12 cellular contexts compared by ENCODE assay signal in the genomic region with DNA sequence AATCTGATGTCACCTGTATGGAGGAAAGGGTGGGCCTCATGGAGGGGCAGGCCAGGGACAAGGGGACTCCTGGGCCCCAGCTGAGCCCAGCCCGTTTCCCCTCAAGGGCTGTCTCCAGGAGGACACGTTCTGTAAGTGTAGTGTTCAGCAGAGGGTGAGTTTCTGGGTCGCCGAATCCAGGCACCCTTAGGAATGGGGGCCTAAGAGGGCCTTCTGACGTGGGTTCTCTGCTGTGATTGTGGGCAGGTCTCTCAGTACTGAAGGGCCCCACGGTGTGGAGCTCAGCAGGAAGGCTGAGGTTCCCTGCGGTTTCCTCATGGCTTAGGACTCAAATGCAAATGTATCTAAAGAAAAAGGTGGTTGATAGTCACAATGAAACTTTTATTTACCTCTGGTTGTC. TPM values are rescaled to one million over a fixed set of nuclear protein-coding genes. Genes with fewer than 3 reads are reported as not detected.
A peak's percentile ranks its signal among the peaks of the same experiment; 100 is the strongest.
DNase-seq lines count a peak whose midpoint lies in the region; ATAC-seq and TF ChIP-seq lines count a peak whose summit lies in the region.
"Had no signal": no experiment of that assay in that cellular context is flagged by ENCODE, and none has a peak within 500 bp of the region (broad histone marks: within the 10 kb centered on the region; RNA-seq: fewer than 3 reads in every experiment).

No MANE protein-coding gene starts in this region.

- peaks cover 3% of the 10 kb centered on the region for H3K36me3 ChIP-seq in CD8-positive, alpha-beta T cell (ENCODE audit: insufficient read depth, low read length)
- H3K36me3 ChIP-seq in mesendoderm (ENCODE audit: control insufficient read depth, insufficient read depth, low read length), result peaks cover 4% of the 10 kb centered on the region

- no peaks in the 10 kb centered on the region for H3K9me3 ChIP-seq in CD8-positive, alpha-beta T cell (ENCODE audit: low read length)
- H3K9me3 ChIP-seq: suprapubic skin had no signal

- peak overlapping the region; percentile 61 for H3K4me3 Mint-ChIP-seq in CD8-positive, alpha-beta T cell
- H3K4me3 Mint-ChIP-seq in activated T-cell treated with anti-CD3 and anti-CD28 coated beads, Interleukin-2, amount 50 U/mL, for 4 hours, result no peak overlapping the region
- peak overlapping the region; percentile 52 for H3K4me3 Mint-ChIP-seq in natural killer cell

- POLR2A ChIA-PET in CD8-positive, alpha-beta T cell (lab: Charles Lee), result interaction anchor here (0.6 to 1.4 kb wide), 2 partner anchors 40 to 983 kb away, joined by 3 to 4 read pairs; no protein-coding TSS in a partner anchor

- H3K56ac ChIP-seq in mesendoderm (ENCODE audit: low read length), result no peak overlapping the region

- peaks cover 23% of the 10 kb centered on the region for H3K36me3 Mint-ChIP-seq in CD8-positive, alpha-beta T cell
- H3K36me3 Mint-ChIP-seq in activated T-cell treated with anti-CD3 and anti-CD28 coated beads, Interleukin-2, amount 50 U/mL, for 4 hours (ENCODE audit: insufficient read depth), result peaks cover 5% of the 10 kb centered on the region
- no peaks in the 10 kb centered on the region for H3K36me3 Mint-ChIP-seq in natural killer cell

- H3K23ac ChIP-seq in mesendoderm (ENCODE audit: low read length), result no peak overlapping the region

- no peak overlapping the region for H4K5ac ChIP-seq in mesendoderm (ENCODE audit: low read length)

- H2BK15ac ChIP-seq in mesendoderm (replicated peaks; ENCODE audit: low read depth), result no peak overlapping the region

- no peak overlapping the region for H2AK5ac ChIP-seq in mesendoderm (ENCODE audit: low read length)

- no peak overlapping the region for H3K9ac ChIP-seq in mesendoderm (ENCODE audit: low read length)

- no CpG with 5 or more reads among the region's 7 CpGs for WGBS in mesendoderm (ENCODE audit: extremely low coverage, insufficient coverage, low lambda C conversion rate)

- CTCF ChIA-PET in CD8-positive, alpha-beta T cell (lab: Charles Lee), result interaction anchor here (0.7 to 1.7 kb wide), 5 partner anchors 8 to 206 kb away, joined by 3 to 4 read pairs (median 3); no protein-coding TSS in a partner anchor

- ATAC-seq in CD8-positive, alpha-beta T cell, result peak; percentile 94
- peak; percentile 54 for ATAC-seq in GM21447 (IDR thresholded peaks at IDR 0.05; ENCODE audit: unreplicated experiment)
- peak; percentile 88 to 89 for ATAC-seq in activated T-cell treated with anti-CD3 and anti-CD28 coated beads, Interleukin-2, amount 50 U/mL, for 4 hours
- ATAC-seq in natural killer cell, result peak; percentile 56 to 87 (median 85)

- no peak overlapping the region for H2BK5ac ChIP-seq in mesendoderm (ENCODE audit: low read length)

- H3K18ac ChIP-seq in mesendoderm (ENCODE audit: low read length), result no peak overlapping the region

- H3K27ac ChIP-seq in CD8-positive, alpha-beta T cell (ENCODE audit: low read depth, low read length), result no peak overlapping the region
- H3K27ac ChIP-seq in mesendoderm (ENCODE audit: low read depth, low read length), result no peak overlapping the region
- H3K27ac ChIP-seq: suprapubic skin had no signal

- H3K79me1 ChIP-seq in mesendoderm (ENCODE audit: low read length), result peaks cover 40% of the 10 kb centered on the region

- no peak overlapping the region for H2BK120ac ChIP-seq in mesendoderm (ENCODE audit: low read depth, low read length)

- no peaks in the 10 kb centered on the region for H3K9me3 Mint-ChIP-seq in CD8-positive, alpha-beta T cell
- H3K9me3 Mint-ChIP-seq in activated T-cell treated with anti-CD3 and anti-CD28 coated beads, Interleukin-2, amount 50 U/mL, for 4 hours, result no peaks in the 10 kb centered on the region
- no peaks in the 10 kb centered on the region for H3K9me3 Mint-ChIP-seq in natural killer cell

- TF ChIP-seq CTCF in CD8-positive, alpha-beta T cell (IDR thresholded peaks at IDR 0.05), result no peak
- no peak for TF ChIP-seq CTCF in natural killer cell (IDR thresholded peaks at IDR 0.05)

- DNase-seq in CD8-positive, alpha-beta T cell, result peak in 5 of 7 experiments; percentile 27 to 67 (median 50)
- DNase-seq in activated T-cell treated with anti-CD3 and anti-CD28 coated beads, Interleukin-2, amount 50 U/mL, for 4 hours, result no peak
- DNase-seq in natural killer cell, result no peak
- DNase-seq in DMS153 treated with DMSO at 0.1 percent for 48 hours (lab: John Stamatoyannopoulos, UW; ENCODE audit: unreplicated experiment), result no peak
- DNase-seq in NCI-H1417 (lab: John Stamatoyannopoulos, UW), result no peak
- DNase-seq in RKO (ENCODE audit: low spot score), result no peak
- DNase-seq in mesendoderm, result no peak
- DNase-seq: DMS153, GOT3, NCI-H1048 had no signal

- no peak overlapping the region for H3K4ac ChIP-seq in mesendoderm (ENCODE audit: low read depth, low read length)

- H3K27me3 ChIP-seq in CD8-positive, alpha-beta T cell (ENCODE audit: insufficient read depth, low read length), result no peaks in the 10 kb centered on the region
- no peaks in the 10 kb centered on the region for H3K27me3 ChIP-seq in mesendoderm (ENCODE audit: insufficient read depth, low read length, poor library complexity)
- H3K27me3 ChIP-seq: suprapubic skin had no signal

- H3K4me1 ChIP-seq in CD8-positive, alpha-beta T cell (ENCODE audit: insufficient read depth, low read length), result peaks cover 29% of the 10 kb centered on the region
- no peaks in the 10 kb centered on the region for H3K4me1 ChIP-seq in mesendoderm (ENCODE audit: control insufficient read depth, low read depth, low read length)

- no peaks in the 10 kb centered on the region for H3K27me3 Mint-ChIP-seq in CD8-positive, alpha-beta T cell (ENCODE audit: low read depth)
- H3K27me3 Mint-ChIP-seq in activated T-cell treated with anti-CD3 and anti-CD28 coated beads, Interleukin-2, amount 50 U/mL, for 4 hours (ENCODE audit: low read depth), result no peaks in the 10 kb centered on the region
- no peaks in the 10 kb centered on the region for H3K27me3 Mint-ChIP-seq in natural killer cell (ENCODE audit: low read depth in 2 of 2)

- H4K8ac ChIP-seq in mesendoderm (ENCODE audit: low read depth, low read length), result no peak overlapping the region

- intact Hi-C loops in CD8-positive, alpha-beta T cell (cut with DNase I, micrococcal nuclease), result no loop called here
- intact Hi-C loops in natural killer cell (cut with micrococcal nuclease), result no loop called here

- H3K4me3 ChIP-seq in CD8-positive, alpha-beta T cell (ENCODE audit: low read depth, low read length), result no peak overlapping the region
- no peak overlapping the region for H3K4me3 ChIP-seq in mesendoderm (ENCODE audit: low read length)
- H3K4me3 ChIP-seq: suprapubic skin had no signal

- peaks cover 61% of the 10 kb centered on the region for H3K79me2 ChIP-seq in mesendoderm (ENCODE audit: control insufficient read depth, insufficient read depth, low read length)

- peak overlapping the region; percentile 73 for H3K27ac Mint-ChIP-seq in CD8-positive, alpha-beta T cell
- peak overlapping the region; percentile 50 to 76 for H3K27ac Mint-ChIP-seq in natural killer cell

- H3K4me1 Mint-ChIP-seq in CD8-positive, alpha-beta T cell (ENCODE audit: low read depth), result peaks cover 23% of the 10 kb centered on the region
- peaks cover 22% of the 10 kb centered on the region for H3K4me1 Mint-ChIP-seq in activated T-cell treated with anti-CD3 and anti-CD28 coated beads, Interleukin-2, amount 50 U/mL, for 4 hours (ENCODE audit: low read depth)
- H3K4me1 Mint-ChIP-seq in natural killer cell, result peaks cover 20 to 30% of the 10 kb centered on the region in 2 donors

- H3K4me2 ChIP-seq in mesendoderm (ENCODE audit: low read length), result no peak overlapping the region

RNA-seq across cellular contexts. Expression of gene PTDSS2, which starts 6.5 kb away (rescaled TPM):
- total RNA-seq in CD8-positive, alpha-beta T cell, result 10 to 100 TPM; 18.9 to 21.8 TPM
- total RNA-seq in activated T-cell treated with anti-CD3 and anti-CD28 coated beads, Interleukin-2, amount 50 U/mL, for 4 hours, result 10 to 100 TPM; 25.7 to 30.9 (median 29.1) TPM
- 10 to 100 TPM; 21.5 to 25.1 (median 23.4) TPM for total RNA-seq in natural killer cell
- polyA plus RNA-seq in mesendoderm (2013, experiment 1 of 2), result 19.8 TPM
- 19.4 TPM for polyA plus RNA-seq in mesendoderm (2013, experiment 2 of 2)

RNA-seq across cellular contexts. Expression of gene ANO9, which starts 14.7 kb away (rescaled TPM):
- 10 to 100 TPM; 84.0 to 86.7 TPM for total RNA-seq in CD8-positive, alpha-beta T cell
- 10 to 100 TPM; 16.5 to 21.7 (median 20.4) TPM for total RNA-seq in activated T-cell treated with anti-CD3 and anti-CD28 coated beads, Interleukin-2, amount 50 U/mL, for 4 hours
- 10 to 100 TPM; 15.1 to 21.3 (median 15.1) TPM for total RNA-seq in natural killer cell
- 4.0 TPM for polyA plus RNA-seq in mesendoderm (2013, experiment 1 of 2)
- polyA plus RNA-seq in mesendoderm (2013, experiment 2 of 2), result 4.3 TPM

RNA-seq across cellular contexts. Expression of gene SIGIRR, which starts 41.7 kb away (rescaled TPM):
- 100 to 1,000 TPM; 270 to 294 TPM for total RNA-seq in CD8-positive, alpha-beta T cell
- 10 to 100 TPM; 26.7 to 29.3 (median 29.2) TPM for total RNA-seq in activated T-cell treated with anti-CD3 and anti-CD28 coated beads, Interleukin-2, amount 50 U/mL, for 4 hours
- 100 to 1,000 TPM; 619 to 690 (median 666) TPM for total RNA-seq in natural killer cell
- 24.9 TPM for polyA plus RNA-seq in mesendoderm (2013, experiment 1 of 2)
- 26.3 TPM for polyA plus RNA-seq in mesendoderm (2013, experiment 2 of 2)

RNA-seq across cellular contexts. Expression of gene RNH1, which starts 50.5 kb away (rescaled TPM):
- total RNA-seq in CD8-positive, alpha-beta T cell, result 100 to 1,000 TPM; 134 to 145 TPM
- 100 to 1,000 TPM; 159 to 172 (median 160) TPM for total RNA-seq in activated T-cell treated with anti-CD3 and anti-CD28 coated beads, Interleukin-2, amount 50 U/mL, for 4 hours
- total RNA-seq in natural killer cell, result 100 to 1,000 TPM; 113 to 120 (median 118) TPM
- 31.3 TPM for polyA plus RNA-seq in mesendoderm (2013, experiment 1 of 2)
- 31.7 TPM for polyA plus RNA-seq in mesendoderm (2013, experiment 2 of 2)

Comparison
In these comparisons a context has a peak if more than half of its experiments do, and no peak if none do; other contexts are left out.
1. DNase-seq: peak in CD8-positive, alpha-beta T cell (5 of 7); none in activated T-cell treated with anti-CD3 and anti-CD28 coated beads, Interleukin-2, amount 50 U/mL, for 4 hours (single experiment), natural killer cell (single experiment), DMS153 treated with DMSO at 0.1 percent for 48 hours (single experiment), NCI-H1417 (0 of 3), RKO (single experiment) and mesendoderm (single experiment).
2. RNA of gene SIGIRR, which starts 41.7 kb away (total RNA-seq): 619 to 690 TPM in natural killer cell and 270 to 294 TPM in CD8-positive, alpha-beta T cell; 26.7 to 29.3 TPM in activated T-cell treated with anti-CD3 and anti-CD28 coated beads, Interleukin-2, amount 50 U/mL, for 4 hours; every median in the first group is over 4 times any median in the second.
3. Peak in every context shown above with its lines, with median percentiles within 50 percentile points of each other: ATAC-seq.